8 cellular contexts compared by ENCODE assay signal in the genomic region with DNA sequence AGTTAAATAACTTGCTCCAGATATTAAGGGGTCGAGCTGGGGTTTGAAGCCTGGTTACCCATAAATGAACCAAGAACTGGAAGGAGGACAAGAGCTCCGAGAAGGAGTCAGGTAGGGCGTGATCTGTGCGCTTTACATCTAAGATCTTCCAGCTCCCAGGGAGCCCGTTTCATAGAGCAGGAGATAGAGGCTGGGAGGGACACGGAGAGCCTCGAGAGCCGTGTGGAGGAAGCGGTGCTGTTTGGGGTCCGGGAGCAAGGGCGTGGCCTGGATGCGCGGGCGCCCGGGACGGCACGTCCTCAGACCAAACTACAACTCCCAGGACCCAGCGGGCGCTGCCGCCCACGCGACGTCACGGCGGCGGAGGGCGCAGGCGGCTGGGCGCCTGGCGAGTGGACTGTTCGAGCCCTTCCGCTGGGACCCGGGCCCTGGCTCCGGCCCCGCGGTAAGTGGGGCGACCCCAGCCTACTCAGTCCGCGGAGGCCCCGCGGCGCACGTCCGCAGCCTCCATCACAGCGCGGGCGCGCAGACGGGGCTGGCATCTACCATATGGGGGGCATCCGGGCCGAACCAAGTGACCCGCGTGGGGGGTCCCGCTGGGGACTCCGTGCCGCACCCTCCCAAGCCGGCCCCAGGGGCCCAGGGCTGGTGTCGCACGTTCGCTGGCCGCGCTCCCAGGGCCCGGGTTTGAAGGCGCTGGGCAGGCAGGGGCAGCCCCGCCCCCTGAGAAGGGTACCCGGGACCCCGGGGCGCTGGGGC. TPM values are rescaled to one million over a fixed set of nuclear protein-coding genes. Genes with fewer than 3 reads are reported as not detected.
A peak's percentile ranks its signal among the peaks of the same experiment; 100 is the strongest.
DNase-seq lines count a peak whose midpoint lies in the region; ATAC-seq lines count a peak whose summit lies in the region.

A gene (plus strand): TSS at position 352 of the 759 bp plus-strand sequence. CDS start 838 bp downstream, outside the sequence.

- intact Hi-C loops in activated CD4-positive, alpha-beta T cell treated with anti-CD3 and anti-CD28 coated beads, Interleukin-2, amount 10 ng/mL, durations not matched to agents 24 days and 14 days (cut with micrococcal nuclease), result loop anchor here (2.0 to 10.0 kb wide), 5 partner anchors 13 to 347 kb away; a partner anchor contains a TSS

- ATAC-seq in GM18868 (IDR thresholded peaks at IDR 0.05; ENCODE audit: unreplicated experiment) (peak; percentile 77), HG03108 (IDR thresholded peaks at IDR 0.05; ENCODE audit: unreplicated experiment) (peak; percentile 76), left lobe of liver (peak; percentile 77)

- peak within 1 kb of the TSS; percentile 95 for H3K27ac Mint-ChIP-seq in activated CD4-positive, alpha-beta T cell treated with anti-CD3 and anti-CD28 coated beads, Interleukin-2, amount 10 ng/mL, durations not matched to agents 24 days and 14 days

- H3K4me3 Mint-ChIP-seq in activated CD4-positive, alpha-beta T cell treated with anti-CD3 and anti-CD28 coated beads, Interleukin-2, amount 10 ng/mL, durations not matched to agents 24 days and 14 days, result peak within 1 kb of the TSS; percentile 92

- no peaks in the 10 kb centered on the region for H3K9me3 Mint-ChIP-seq in activated CD4-positive, alpha-beta T cell treated with anti-CD3 and anti-CD28 coated beads, Interleukin-2, amount 10 ng/mL, durations not matched to agents 24 days and 14 days

- H3K36me3 Mint-ChIP-seq in activated CD4-positive, alpha-beta T cell treated with anti-CD3 and anti-CD28 coated beads, Interleukin-2, amount 10 ng/mL, durations not matched to agents 24 days and 14 days (ENCODE audit: low read depth), result peaks cover 26% of the 10 kb centered on the region

- no peaks in the 10 kb centered on the region for H3K27me3 Mint-ChIP-seq in activated CD4-positive, alpha-beta T cell treated with anti-CD3 and anti-CD28 coated beads, Interleukin-2, amount 10 ng/mL, durations not matched to agents 24 days and 14 days

- peaks cover 22% of the 10 kb centered on the region for H3K4me1 Mint-ChIP-seq in activated CD4-positive, alpha-beta T cell treated with anti-CD3 and anti-CD28 coated beads, Interleukin-2, amount 10 ng/mL, durations not matched to agents 24 days and 14 days

- peak; percentile 93 for DNase-seq in AG08396 (ENCODE audit: low spot score)
- DNase-seq in NCI-H510A (lab: John Stamatoyannopoulos, UW), result peak; percentile 51
- DNase-seq in activated CD4-positive, alpha-beta T cell treated with anti-CD3 and anti-CD28 coated beads, Interleukin-2, amount 10 ng/mL, durations not matched to agents 24 days and 14 days, result peak; percentile 93
- DNase-seq in dedifferentiated amniotic fluid mesenchymal stem cell (ENCODE audit: extremely low spot score), result peak; percentile 57
- DNase-seq in left lobe of liver (ENCODE audit: low spot score), result peak; percentile 79
- peak; percentile 53 for DNase-seq in stimulated activated CD4-positive, alpha-beta T cell treated with anti-CD3 and anti-CD28 coated beads, Interleukin-2, amount 100 ng/mL, for 4 hours (ENCODE audit: low read depth)

RNA-seq across cellular contexts. Expression of the gene that starts here (rescaled TPM):
- total RNA-seq in activated CD4-positive, alpha-beta T cell treated with anti-CD3 and anti-CD28 coated beads, Interleukin-2, amount 10 ng/mL, durations not matched to agents 24 days and 14 days, result 44.3 and 44.9 TPM in 2 replicates
- total RNA-seq in left lobe of liver, result 42.7 TPM

Comparison
In these comparisons a context has a peak if more than half of its experiments do, and no peak if none do; other contexts are left out.
1. Peak in every context shown above with its lines: DNase-seq and ATAC-seq.